ENCODE assay signal across 15 cellular contexts in the genomic region with DNA sequence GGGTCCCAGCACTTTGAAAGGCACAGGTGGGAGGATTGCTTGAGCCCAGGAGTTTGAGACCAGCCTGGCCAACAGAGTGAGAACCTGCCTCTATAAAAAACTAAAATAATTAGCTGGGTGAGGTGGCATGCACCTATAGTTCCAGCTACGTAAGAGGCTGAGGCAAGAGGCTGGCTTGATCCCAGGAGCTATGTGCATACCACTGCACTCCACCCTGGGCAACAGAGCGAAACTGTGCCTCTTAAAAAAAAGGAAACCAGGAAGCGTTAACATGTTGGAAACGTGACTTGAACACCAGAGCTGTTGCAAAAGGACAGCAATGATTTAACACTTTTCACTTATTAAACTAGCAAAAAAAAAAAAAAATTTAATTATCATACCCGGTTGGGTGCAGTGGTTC. TPM values are rescaled to one million over a fixed set of nuclear protein-coding genes. Genes with fewer than 3 reads are reported as not detected.
A peak's percentile ranks its signal among the peaks of the same experiment; 100 is the strongest.
DNase-seq lines count a peak whose midpoint lies in the region; ATAC-seq and TF ChIP-seq lines count a peak whose summit lies in the region.
"Had no signal": no experiment of that assay in that cellular context is flagged by ENCODE, and none has a peak within 500 bp of the region (broad histone marks: within the 10 kb centered on the region; RNA-seq: fewer than 3 reads in every experiment).

No MANE protein-coding gene starts in this region.

- H3K27me3 ChIP-seq in CD4-positive, alpha-beta T cell (ENCODE audit: control insufficient read depth, insufficient read depth, low read length), result no peaks in the 10 kb centered on the region
- H3K27me3 ChIP-seq: BE2C had no signal

- H3K27me3 Mint-ChIP-seq in progenitor cell of endocrine pancreas, result no peaks in the 10 kb centered on the region
- no peaks in the 10 kb centered on the region for H3K27me3 Mint-ChIP-seq in CD4-positive, alpha-beta T cell
- H3K27me3 Mint-ChIP-seq: CD8-positive, alpha-beta memory T cell had no signal

- peaks cover 1% of the 10 kb centered on the region for H3K4me1 Mint-ChIP-seq in progenitor cell of endocrine pancreas (ENCODE audit: low read depth)
- H3K4me1 Mint-ChIP-seq in CD4-positive, alpha-beta T cell (ENCODE audit: low read depth), result peaks cover 18% of the 10 kb centered on the region

- no peak overlapping the region for H3K27ac ChIP-seq in CD4-positive, alpha-beta T cell (ENCODE audit: low read depth, low read length)

- no peak overlapping the region for H3K4me3 Mint-ChIP-seq in progenitor cell of endocrine pancreas (ENCODE audit: low read depth)
- H3K4me3 Mint-ChIP-seq in CD4-positive, alpha-beta T cell, result no peak overlapping the region
- H3K4me3 Mint-ChIP-seq: CD8-positive, alpha-beta memory T cell had no signal

- intact Hi-C loops in left ventricle myocardium superior (cut with micrococcal nuclease) (no loop called here), Right ventricle myocardium inferior (cut with DNase I) (no loop called here)
- intact Hi-C loops in CD4-positive, alpha-beta T cell (cut with DNase I, micrococcal nuclease), result no loop called here

- CTCF ChIA-PET in CD4-positive, alpha-beta T cell (lab: Charles Lee), result interaction anchor here (0.9 kb wide), 1 partner anchor 10 kb away, joined by 4 read pairs; no protein-coding TSS in a partner anchor

- H3K9me3 Mint-ChIP-seq in progenitor cell of endocrine pancreas (ENCODE audit: low read depth), result no peaks in the 10 kb centered on the region
- H3K9me3 Mint-ChIP-seq in CD4-positive, alpha-beta T cell, result no peaks in the 10 kb centered on the region
- H3K9me3 Mint-ChIP-seq: CD8-positive, alpha-beta memory T cell had no signal

- TF ChIP-seq CTCF in progenitor cell of endocrine pancreas (IDR thresholded peaks at IDR 0.05; ENCODE audit: unreplicated experiment), result no peak
- no peak for TF ChIP-seq CTCF in CD4-positive, alpha-beta T cell (IDR thresholded peaks at IDR 0.05)

- peaks cover 27% of the 10 kb centered on the region for H3K36me3 Mint-ChIP-seq in progenitor cell of endocrine pancreas (ENCODE audit: insufficient read depth)
- H3K36me3 Mint-ChIP-seq in CD4-positive, alpha-beta T cell (ENCODE audit: low read depth), result peaks cover 81% of the 10 kb centered on the region

- DNase-seq in left ventricle myocardium superior, result no peak
- no peak for DNase-seq in Right ventricle myocardium inferior (ENCODE audit: missing footprints)
- peak; percentile 84 for DNase-seq in kidney tubule cell (ENCODE audit: low spot score)
- peak; percentile 22 for DNase-seq in mesenteric fat pad (ENCODE audit: low spot score)
- no peak for DNase-seq in progenitor cell of endocrine pancreas (ENCODE audit: low spot score, unreplicated experiment)
- no peak for DNase-seq in 8988T
- no peak for DNase-seq in foreskin melanocyte
- no peak for DNase-seq in CD4-positive, alpha-beta T cell
- DNase-seq: BE2C; CD8-positive, alpha-beta memory T cell; NCI-H1105; NCI-H748 treated with DMSO at 0.1 percent for 48 hours; NK-92 treated with Interleukin-12 subunit alpha and Interleukin-12 subunit beta, amount 100 ng/mL, for 24 hours; Right ventricle myocardium superior had no signal

- POLR2A ChIA-PET in CD4-positive, alpha-beta T cell (lab: Charles Lee), result interaction anchor here (1.8 kb wide), 1 partner anchor 12 kb away, joined by 3 read pairs; no protein-coding TSS in a partner anchor

- no peak overlapping the region for H3K27ac Mint-ChIP-seq in progenitor cell of endocrine pancreas
- H3K27ac Mint-ChIP-seq in CD4-positive, alpha-beta T cell, result no peak overlapping the region

- ATAC-seq in left ventricle myocardium superior (peak; percentile 34), Right ventricle myocardium inferior (no peak)
- no peak for ATAC-seq in CD4-positive, alpha-beta T cell (ENCODE audit: poor library complexity)
- ATAC-seq: K562 had no signal

- H3K9me3 ChIP-seq in CD4-positive, alpha-beta T cell (ENCODE audit: control insufficient read depth, low read length), result no peaks in the 10 kb centered on the region
- H3K9me3 ChIP-seq: BE2C had no signal

RNA-seq across cellular contexts. Expression of a gene that starts 12.6 kb away (rescaled TPM):
- total RNA-seq in left ventricle myocardium superior (44.6 TPM), Right ventricle myocardium inferior (40.9 TPM), mesenteric fat pad (54.5 TPM), progenitor cell of endocrine pancreas (90.5 and 92.1 TPM in 2 replicates)
- total RNA-seq in CD4-positive, alpha-beta T cell, result 10 to 100 TPM; 32.8 to 35.5 TPM

RNA-seq across cellular contexts. Expression of a gene that starts 48.0 kb away (rescaled TPM):
- total RNA-seq in left ventricle myocardium superior (80.7 TPM), Right ventricle myocardium inferior (71.5 TPM), mesenteric fat pad (80.1 TPM), progenitor cell of endocrine pancreas (37.8 and 46.1 TPM in 2 replicates)
- 100 to 1,000 TPM; 102 TPM for total RNA-seq in CD4-positive, alpha-beta T cell

Comparison
In these comparisons a context has a peak if more than half of its experiments do, and no peak if none do; other contexts are left out.
1. DNase-seq: peak in kidney tubule cell (single experiment) and mesenteric fat pad (single experiment); none in left ventricle myocardium superior (single experiment), Right ventricle myocardium inferior (single experiment), progenitor cell of endocrine pancreas (single experiment), 8988T (single experiment), foreskin melanocyte (single experiment) and CD4-positive, alpha-beta T cell (0 of 10).